Comparison of ENCODE assay signal across 2 cellular contexts in the genomic region with DNA sequence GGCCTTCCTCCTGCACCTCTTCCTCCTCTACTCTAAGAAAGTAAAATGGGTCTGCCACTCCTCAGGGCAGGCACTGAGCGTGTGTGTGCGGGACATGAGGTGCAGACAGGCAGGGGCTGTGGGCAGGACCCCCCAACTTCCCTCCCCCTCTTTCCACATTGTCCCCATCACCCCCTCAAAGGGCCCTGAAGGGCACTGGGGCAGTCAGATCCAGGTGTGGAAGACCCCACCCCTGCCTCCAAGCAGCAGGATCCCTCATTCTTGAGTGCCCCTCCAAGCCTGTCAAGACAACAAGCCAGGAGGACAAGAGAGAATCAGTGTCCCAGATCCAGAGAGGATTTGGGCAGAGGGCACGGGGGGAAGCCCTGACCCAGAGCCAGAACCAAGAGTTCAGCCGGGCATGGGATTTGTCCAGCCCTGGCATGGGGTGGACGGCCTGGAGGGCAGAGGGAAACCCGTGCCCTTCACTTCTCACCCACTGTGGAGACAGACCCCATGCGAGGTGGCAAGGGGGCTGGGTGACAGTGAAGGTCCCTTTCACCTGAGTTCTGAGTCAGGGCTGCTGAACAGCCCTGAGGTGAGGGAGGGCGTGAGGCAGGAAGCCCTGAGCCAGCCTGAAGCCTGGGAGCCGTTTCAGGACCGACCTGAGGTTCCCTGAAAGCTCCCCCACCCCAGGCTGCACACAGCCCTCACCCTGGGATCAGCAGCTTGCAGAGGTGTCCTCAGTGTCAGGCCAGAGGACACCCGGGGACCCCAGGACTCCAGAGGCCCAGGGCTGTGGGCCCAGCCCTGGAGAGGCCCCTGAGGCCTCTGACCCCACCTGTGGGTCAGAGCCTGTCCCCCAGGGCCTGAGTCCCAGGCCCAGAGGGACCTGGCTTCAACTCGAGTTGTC.
TF ChIP-seq lines count a peak whose summit lies in the region.

No MANE protein-coding gene starts in this region.

TF ChIP-seq in WTC11, 78 proteins besides CTCF, POLR2A, EP300 and RAD21 (continued from another document):
- TF ChIP-seq, protein P1, sequence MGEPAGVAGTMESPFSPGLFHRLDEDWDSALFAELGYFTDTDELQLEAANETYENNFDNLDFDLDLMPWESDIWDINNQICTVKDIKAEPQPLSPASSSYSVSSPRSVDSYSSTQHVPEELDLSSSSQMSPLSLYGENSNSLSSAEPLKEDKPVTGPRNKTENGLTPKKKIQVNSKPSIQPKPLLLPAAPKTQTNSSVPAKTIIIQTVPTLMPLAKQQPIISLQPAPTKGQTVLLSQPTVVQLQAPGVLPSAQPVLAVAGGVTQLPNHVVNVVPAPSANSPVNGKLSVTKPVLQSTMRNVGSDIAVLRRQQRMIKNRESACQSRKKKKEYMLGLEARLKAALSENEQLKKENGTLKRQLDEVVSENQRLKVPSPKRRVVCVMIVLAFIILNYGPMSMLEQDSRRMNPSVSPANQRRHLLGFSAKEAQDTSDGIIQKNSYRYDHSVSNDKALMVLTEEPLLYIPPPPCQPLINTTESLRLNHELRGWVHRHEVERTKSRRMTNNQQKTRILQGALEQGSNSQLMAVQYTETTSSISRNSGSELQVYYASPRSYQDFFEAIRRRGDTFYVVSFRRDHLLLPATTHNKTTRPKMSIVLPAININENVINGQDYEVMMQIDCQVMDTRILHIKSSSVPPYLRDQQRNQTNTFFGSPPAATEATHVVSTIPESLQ (CRISPR knock-in tag; IDR thresholded peaks at IDR 0.05): no peak
- TF ChIP-seq, protein P2, sequence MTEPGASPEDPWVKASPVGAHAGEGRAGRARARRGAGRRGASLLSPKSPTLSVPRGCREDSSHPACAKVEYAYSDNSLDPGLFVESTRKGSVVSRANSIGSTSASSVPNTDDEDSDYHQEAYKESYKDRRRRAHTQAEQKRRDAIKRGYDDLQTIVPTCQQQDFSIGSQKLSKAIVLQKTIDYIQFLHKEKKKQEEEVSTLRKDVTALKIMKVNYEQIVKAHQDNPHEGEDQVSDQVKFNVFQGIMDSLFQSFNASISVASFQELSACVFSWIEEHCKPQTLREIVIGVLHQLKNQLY (CRISPR knock-in tag; IDR thresholded peaks at IDR 0.05): no peak
- TF ChIP-seq, protein P3, sequence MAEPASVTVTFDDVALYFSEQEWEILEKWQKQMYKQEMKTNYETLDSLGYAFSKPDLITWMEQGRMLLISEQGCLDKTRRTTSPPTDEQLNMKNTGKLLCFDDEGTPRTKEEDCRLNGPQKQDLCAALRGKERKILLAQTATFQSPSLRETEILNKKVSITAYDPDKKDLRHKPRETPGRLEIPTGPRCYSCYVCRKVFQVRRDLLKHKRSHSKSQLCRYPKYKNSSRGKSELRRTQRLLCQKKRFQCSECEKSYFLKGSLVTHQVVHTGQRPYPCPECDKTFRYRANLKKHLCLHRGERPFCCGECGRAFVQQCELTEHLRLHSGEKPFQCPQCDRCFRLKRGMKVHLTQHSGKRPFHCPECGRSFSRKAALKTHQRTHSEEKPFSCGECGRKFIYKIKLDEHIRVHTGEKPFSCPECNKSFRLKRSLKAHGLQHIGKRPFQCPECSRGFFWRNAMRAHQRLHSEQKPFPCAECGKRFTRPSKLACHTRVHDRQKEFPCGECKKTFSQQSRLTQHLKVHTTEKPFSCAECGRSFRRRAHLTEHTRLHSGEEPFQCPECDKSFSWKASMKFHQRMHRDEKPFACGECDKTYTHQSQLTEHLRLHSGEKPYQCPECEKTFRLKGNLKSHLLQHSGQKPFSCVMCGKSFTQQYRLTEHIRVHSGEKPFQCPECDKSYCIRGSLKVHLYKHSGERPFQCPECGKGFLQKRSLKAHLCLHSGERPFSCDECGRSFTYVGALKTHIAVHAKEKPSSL (CRISPR knock-in tag; conservative IDR thresholded peaks at IDR 0.05): no peak

TF ChIP-seq in HepG2, 621 proteins besides CTCF, POLR2A, EP300 and RAD21 (continued from another document):
- TF ChIP-seq, protein P4, sequence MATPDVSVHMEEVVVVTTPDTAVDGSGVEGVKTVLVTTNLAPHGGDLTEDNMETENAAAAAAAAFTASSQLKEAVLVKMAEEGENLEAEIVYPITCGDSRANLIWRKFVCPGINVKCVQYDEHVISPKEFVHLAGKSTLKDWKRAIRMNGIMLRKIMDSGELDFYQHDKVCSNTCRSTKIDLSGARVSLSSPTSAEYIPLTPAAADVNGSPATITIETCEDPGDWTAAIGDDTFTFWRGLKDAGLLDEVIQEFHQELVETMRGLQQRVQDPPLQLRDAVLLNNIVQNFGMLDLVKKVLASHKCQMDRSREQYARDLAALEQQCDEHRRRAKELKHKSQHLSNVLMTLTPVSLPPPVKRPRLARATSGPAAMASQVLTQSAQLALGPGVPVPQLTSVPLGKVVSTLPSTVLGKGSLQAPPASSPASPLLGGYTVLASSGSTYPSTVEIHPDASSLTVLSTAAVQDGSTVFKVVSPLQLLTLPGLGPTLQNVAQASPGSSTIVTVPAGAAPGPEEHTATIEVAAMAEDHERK (CRISPR knock-in tag; IDR thresholded peaks at IDR 0.05; ENCODE audit: low read depth): no peak
- TF ChIP-seq RBM22 (optimal IDR thresholded peaks at IDR 0.05; ENCODE audit: low read length): peak; percentile 2
- no peak for TF ChIP-seq ZNF572 (CRISPR knock-in tag; IDR thresholded peaks at IDR 0.05)
- TF ChIP-seq SMAD1 (CRISPR knock-in tag; IDR thresholded peaks at IDR 0.05; ENCODE audit: borderline replicate concordance, low read depth): no peak
- TF ChIP-seq, protein P5, sequence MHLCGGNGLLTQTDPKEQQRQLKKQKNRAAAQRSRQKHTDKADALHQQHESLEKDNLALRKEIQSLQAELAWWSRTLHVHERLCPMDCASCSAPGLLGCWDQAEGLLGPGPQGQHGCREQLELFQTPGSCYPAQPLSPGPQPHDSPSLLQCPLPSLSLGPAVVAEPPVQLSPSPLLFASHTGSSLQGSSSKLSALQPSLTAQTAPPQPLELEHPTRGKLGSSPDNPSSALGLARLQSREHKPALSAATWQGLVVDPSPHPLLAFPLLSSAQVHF (CRISPR knock-in tag; IDR thresholded peaks at IDR 0.05): no peak
- no peak for TF ChIP-seq MEIS1 (CRISPR knock-in tag; IDR thresholded peaks at IDR 0.05; ENCODE audit: borderline replicate concordance)
- TF ChIP-seq AGO2 (optimal IDR thresholded peaks at IDR 0.05; ENCODE audit: low read depth, low read length): peak; percentile 87
- TF ChIP-seq, protein P6, sequence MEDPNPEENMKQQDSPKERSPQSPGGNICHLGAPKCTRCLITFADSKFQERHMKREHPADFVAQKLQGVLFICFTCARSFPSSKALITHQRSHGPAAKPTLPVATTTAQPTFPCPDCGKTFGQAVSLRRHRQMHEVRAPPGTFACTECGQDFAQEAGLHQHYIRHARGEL (CRISPR knock-in tag; IDR thresholded peaks at IDR 0.05): no peak
- no peak for TF ChIP-seq ZNF3 (CRISPR knock-in tag; IDR thresholded peaks at IDR 0.05)
- no peak for TF ChIP-seq ZBTB21 (CRISPR knock-in tag; IDR thresholded peaks at IDR 0.05)
